Comparison of ENCODE assay signal across 1 cellular context in the genomic region with DNA sequence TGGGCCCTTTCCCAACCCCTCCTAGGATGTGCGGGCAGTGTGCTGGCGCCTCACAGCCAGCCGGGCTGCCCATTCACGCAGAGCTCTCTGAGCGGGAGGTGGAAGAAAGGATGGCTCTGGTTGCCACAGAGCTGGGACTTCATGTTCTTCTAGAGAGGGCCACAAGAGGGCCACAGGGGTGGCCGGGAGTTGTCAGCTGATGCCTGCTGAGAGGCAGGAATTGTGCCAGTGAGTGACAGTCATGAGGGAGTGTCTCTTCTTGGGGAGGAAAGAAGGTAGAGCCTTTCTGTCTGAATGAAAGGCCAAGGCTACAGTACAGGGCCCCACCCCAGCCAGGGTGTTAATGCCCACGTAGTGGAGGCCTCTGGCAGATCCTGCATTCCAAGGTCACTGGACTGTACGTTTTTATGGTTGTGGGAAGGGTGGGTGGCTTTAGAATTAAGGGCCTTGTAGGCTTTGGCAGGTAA.
TF ChIP-seq lines count a peak whose summit lies in the region.

No MANE protein-coding gene starts in this region.

TF ChIP-seq in K562, 482 proteins besides CTCF, POLR2A, EP300 and RAD21 (continued from another document and continues in another):
- TF ChIP-seq FOXA1 (IDR thresholded peaks at IDR 0.05; ENCODE audit: borderline replicate concordance) (no peak), CEBPG (CRISPR knock-in tag; IDR thresholded peaks at IDR 0.05) (no peak), CEBPG (tag; conservative IDR thresholded peaks at IDR 0.05 in 1 of 2, IDR thresholded peaks at IDR 0.05 in 1 of 2) (0 out of 4 replicates have a peak, but pooled peaks of 1 of the 2 experiments have one; percentile 4), HLTF (IDR thresholded peaks at IDR 0.05) (no peak), ADNP (tag; IDR thresholded peaks at IDR 0.05) (no peak), SIN3A (IDR thresholded peaks at IDR 0.05; ENCODE audit: borderline replicate concordance in 2 of 2, control insufficient read depth in 1 of 2, low read depth in 2 of 2, low read length in 2 of 2) (peak in 1 of 2 experiments; percentile 87; a peak in 2 of 4 replicates), ZNF184 (CRISPR knock-in tag; IDR thresholded peaks at IDR 0.05) (no peak), MCM5 (IDR thresholded peaks at IDR 0.05; ENCODE audit: low read depth) (no peak), TSC22D4 (tag; IDR thresholded peaks at IDR 0.05) (no peak), HCFC1 (IDR thresholded peaks at IDR 0.05; ENCODE audit: low read depth, low read length) (0 out of 2 replicates have a peak, but pooled peaks have one; percentile 24), NFYB (IDR thresholded peaks at IDR 0.05; ENCODE audit: extremely low read depth, insufficient read length) (no peak), NFRKB (IDR thresholded peaks at IDR 0.05; ENCODE audit: low read depth) (no peak), GTF3C2 (IDR thresholded peaks at IDR 0.05; ENCODE audit: borderline replicate concordance, extremely low read depth, insufficient read length) (no peak), MEF2D (tag; conservative IDR thresholded peaks at IDR 0.05; ENCODE audit: low read depth) (no peak), ZNF696 (CRISPR knock-in tag; conservative IDR thresholded peaks at IDR 0.05) (no peak), TEAD2 (tag; IDR thresholded peaks at IDR 0.05) (no peak), BACH1 (tag; IDR thresholded peaks at IDR 0.05) (no peak), ZNF436 (CRISPR knock-in tag; IDR thresholded peaks at IDR 0.05) (no peak), GTF2E2 (tag; IDR thresholded peaks at IDR 0.05) (no peak), POU5F1 (IDR thresholded peaks at IDR 0.05; ENCODE audit: borderline replicate concordance, low read depth, low read length, partially characterized antibody) (no peak), CREM (IDR thresholded peaks at IDR 0.05; ENCODE audit: low read depth) (peak; percentile 34; the same call in 1 of the 2 replicates), CREB3 (tag; conservative IDR thresholded peaks at IDR 0.05; ENCODE audit: low read depth) (no peak), PATZ1 (CRISPR knock-in tag; IDR thresholded peaks at IDR 0.05; ENCODE audit: borderline replicate concordance) (no peak), U2AF2 (optimal IDR thresholded peaks at IDR 0.05; ENCODE audit: low read depth, low read length) (no peak), ZNF408 (CRISPR knock-in tag; IDR thresholded peaks at IDR 0.05; ENCODE audit: low read depth) (no peak), ZNF143 (CRISPR knock-in tag; IDR thresholded peaks at IDR 0.05) (no peak), ZNF644 (tag; IDR thresholded peaks at IDR 0.05; ENCODE audit: low read depth) (no peak), TAF15 (IDR thresholded peaks at IDR 0.05; ENCODE audit: low read depth, low read length) (no peak), E2F6 (IDR thresholded peaks at IDR 0.05; ENCODE audit: borderline replicate concordance in 1 of 2, extremely low read depth in 1 of 2, insufficient read depth in 1 of 2, insufficient read length in 1 of 2, low read depth in 1 of 2, low read length in 1 of 2, poor library complexity in 1 of 2, severe bottlenecking in 1 of 2) (no peak), POLR2H (tag; IDR thresholded peaks at IDR 0.05; ENCODE audit: low read depth) (no peak), CHCHD3 (CRISPR knock-in tag; IDR thresholded peaks at IDR 0.05) (no peak)
- TF ChIP-seq, protein P1, sequence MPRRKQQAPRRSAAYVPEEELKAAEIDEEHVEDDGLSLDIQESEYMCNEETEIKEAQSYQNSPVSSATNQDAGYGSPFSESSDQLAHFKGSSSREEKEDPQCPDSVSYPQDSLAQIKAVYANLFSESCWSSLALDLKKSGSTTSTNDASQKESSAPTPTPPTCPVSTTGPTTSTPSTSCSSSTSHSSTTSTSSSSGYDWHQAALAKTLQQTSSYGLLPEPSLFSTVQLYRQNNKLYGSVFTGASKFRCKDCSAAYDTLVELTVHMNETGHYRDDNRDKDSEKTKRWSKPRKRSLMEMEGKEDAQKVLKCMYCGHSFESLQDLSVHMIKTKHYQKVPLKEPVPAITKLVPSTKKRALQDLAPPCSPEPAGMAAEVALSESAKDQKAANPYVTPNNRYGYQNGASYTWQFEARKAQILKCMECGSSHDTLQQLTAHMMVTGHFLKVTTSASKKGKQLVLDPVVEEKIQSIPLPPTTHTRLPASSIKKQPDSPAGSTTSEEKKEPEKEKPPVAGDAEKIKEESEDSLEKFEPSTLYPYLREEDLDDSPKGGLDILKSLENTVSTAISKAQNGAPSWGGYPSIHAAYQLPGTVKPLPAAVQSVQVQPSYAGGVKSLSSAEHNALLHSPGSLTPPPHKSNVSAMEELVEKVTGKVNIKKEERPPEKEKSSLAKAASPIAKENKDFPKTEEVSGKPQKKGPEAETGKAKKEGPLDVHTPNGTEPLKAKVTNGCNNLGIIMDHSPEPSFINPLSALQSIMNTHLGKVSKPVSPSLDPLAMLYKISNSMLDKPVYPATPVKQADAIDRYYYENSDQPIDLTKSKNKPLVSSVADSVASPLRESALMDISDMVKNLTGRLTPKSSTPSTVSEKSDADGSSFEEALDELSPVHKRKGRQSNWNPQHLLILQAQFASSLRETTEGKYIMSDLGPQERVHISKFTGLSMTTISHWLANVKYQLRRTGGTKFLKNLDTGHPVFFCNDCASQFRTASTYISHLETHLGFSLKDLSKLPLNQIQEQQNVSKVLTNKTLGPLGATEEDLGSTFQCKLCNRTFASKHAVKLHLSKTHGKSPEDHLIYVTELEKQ (CRISPR knock-in tag; IDR thresholded peaks at IDR 0.05), result no peak
- TF ChIP-seq, protein P2, sequence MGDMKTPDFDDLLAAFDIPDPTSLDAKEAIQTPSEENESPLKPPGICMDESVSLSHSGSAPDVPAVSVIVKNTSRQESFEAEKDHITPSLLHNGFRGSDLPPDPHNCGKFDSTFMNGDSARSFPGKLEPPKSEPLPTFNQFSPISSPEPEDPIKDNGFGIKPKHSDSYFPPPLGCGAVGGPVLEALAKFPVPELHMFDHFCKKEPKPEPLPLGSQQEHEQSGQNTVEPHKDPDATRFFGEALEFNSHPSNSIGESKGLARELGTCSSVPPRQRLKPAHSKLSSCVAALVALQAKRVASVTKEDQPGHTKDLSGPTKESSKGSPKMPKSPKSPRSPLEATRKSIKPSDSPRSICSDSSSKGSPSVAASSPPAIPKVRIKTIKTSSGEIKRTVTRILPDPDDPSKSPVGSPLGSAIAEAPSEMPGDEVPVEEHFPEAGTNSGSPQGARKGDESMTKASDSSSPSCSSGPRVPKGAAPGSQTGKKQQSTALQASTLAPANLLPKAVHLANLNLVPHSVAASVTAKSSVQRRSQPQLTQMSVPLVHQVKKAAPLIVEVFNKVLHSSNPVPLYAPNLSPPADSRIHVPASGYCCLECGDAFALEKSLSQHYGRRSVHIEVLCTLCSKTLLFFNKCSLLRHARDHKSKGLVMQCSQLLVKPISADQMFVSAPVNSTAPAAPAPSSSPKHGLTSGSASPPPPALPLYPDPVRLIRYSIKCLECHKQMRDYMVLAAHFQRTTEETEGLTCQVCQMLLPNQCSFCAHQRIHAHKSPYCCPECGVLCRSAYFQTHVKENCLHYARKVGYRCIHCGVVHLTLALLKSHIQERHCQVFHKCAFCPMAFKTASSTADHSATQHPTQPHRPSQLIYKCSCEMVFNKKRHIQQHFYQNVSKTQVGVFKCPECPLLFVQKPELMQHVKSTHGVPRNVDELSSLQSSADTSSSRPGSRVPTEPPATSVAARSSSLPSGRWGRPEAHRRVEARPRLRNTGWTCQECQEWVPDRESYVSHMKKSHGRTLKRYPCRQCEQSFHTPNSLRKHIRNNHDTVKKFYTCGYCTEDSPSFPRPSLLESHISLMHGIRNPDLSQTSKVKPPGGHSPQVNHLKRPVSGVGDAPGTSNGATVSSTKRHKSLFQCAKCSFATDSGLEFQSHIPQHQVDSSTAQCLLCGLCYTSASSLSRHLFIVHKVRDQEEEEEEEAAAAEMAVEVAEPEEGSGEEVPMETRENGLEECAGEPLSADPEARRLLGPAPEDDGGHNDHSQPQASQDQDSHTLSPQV (IDR thresholded peaks at IDR 0.05), result peak; percentile 74; the same call in 1 of the 2 replicates
- TF ChIP-seq, protein P3, sequence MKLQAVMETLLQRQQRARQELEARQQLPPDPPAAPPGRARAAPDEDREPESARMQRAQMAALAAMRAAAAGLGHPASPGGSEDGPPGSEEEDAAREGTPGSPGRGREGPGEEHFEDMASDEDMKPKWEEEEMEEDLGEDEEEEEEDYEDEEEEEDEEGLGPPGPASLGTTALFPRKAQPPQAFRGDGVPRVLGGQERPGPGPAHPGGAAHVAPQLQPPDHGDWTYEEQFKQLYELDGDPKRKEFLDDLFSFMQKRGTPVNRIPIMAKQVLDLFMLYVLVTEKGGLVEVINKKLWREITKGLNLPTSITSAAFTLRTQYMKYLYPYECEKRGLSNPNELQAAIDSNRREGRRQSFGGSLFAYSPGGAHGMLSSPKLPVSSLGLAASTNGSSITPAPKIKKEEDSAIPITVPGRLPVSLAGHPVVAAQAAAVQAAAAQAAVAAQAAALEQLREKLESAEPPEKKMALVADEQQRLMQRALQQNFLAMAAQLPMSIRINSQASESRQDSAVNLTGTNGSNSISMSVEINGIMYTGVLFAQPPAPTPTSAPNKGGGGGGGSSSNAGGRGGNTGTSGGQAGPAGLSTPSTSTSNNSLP (IDR thresholded peaks at IDR 0.05; ENCODE audit: borderline replicate concordance, low read depth, low read length), result no peak
- TF ChIP-seq, protein P4, sequence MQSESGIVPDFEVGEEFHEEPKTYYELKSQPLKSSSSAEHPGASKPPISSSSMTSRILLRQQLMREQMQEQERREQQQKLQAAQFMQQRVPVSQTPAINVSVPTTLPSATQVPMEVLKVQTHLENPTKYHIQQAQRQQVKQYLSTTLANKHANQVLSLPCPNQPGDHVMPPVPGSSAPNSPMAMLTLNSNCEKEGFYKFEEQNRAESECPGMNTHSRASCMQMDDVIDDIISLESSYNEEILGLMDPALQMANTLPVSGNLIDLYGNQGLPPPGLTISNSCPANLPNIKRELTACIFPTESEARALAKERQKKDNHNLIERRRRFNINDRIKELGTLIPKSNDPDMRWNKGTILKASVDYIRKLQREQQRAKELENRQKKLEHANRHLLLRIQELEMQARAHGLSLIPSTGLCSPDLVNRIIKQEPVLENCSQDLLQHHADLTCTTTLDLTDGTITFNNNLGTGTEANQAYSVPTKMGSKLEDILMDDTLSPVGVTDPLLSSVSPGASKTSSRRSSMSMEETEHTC (IDR thresholded peaks at IDR 0.05), result peak; percentile 93
- TF ChIP-seq, protein P5, sequence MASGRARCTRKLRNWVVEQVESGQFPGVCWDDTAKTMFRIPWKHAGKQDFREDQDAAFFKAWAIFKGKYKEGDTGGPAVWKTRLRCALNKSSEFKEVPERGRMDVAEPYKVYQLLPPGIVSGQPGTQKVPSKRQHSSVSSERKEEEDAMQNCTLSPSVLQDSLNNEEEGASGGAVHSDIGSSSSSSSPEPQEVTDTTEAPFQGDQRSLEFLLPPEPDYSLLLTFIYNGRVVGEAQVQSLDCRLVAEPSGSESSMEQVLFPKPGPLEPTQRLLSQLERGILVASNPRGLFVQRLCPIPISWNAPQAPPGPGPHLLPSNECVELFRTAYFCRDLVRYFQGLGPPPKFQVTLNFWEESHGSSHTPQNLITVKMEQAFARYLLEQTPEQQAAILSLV (tag; IDR thresholded peaks at IDR 0.05), result no peak
- TF ChIP-seq, protein P6, sequence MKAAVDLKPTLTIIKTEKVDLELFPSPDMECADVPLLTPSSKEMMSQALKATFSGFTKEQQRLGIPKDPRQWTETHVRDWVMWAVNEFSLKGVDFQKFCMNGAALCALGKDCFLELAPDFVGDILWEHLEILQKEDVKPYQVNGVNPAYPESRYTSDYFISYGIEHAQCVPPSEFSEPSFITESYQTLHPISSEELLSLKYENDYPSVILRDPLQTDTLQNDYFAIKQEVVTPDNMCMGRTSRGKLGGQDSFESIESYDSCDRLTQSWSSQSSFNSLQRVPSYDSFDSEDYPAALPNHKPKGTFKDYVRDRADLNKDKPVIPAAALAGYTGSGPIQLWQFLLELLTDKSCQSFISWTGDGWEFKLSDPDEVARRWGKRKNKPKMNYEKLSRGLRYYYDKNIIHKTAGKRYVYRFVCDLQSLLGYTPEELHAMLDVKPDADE (conservative IDR thresholded peaks at IDR 0.05; ENCODE audit: control insufficient read depth, low read depth, low read length), result 0 out of 2 replicates have a peak, but pooled peaks have one; percentile 60
